Comparison of ENCODE assay signal across 15 cellular contexts in genomic region chr2:235724964-235725603, GRCh38.
DNase-seq lines count a peak whose midpoint lies in the region; ATAC-seq and TF ChIP-seq lines count a peak whose summit lies in the region.
"Had no signal": no experiment of that assay in that cellular context is flagged by ENCODE, and none has a peak within 500 bp of the region (broad histone marks: within the 10 kb centered on the region; RNA-seq: fewer than 3 reads in every experiment).

No MANE protein-coding gene starts in this region.

- no peak overlapping the region for H3K9ac ChIP-seq in smooth muscle cell (ENCODE audit: low read depth)

- H4K20me1 ChIP-seq in smooth muscle cell (ENCODE audit: low read depth), result peaks cover 24% of the 10 kb centered on the region

- H3K4me1 ChIP-seq in body of pancreas (peaks cover 24% of the 10 kb centered on the region), psoas muscle (peaks cover 34% of the 10 kb centered on the region), smooth muscle cell (ENCODE audit: low read depth) (no peaks in the 10 kb centered on the region)

- H3K4me3 ChIP-seq in body of pancreas, result no peak overlapping the region
- no peak overlapping the region for H3K4me3 ChIP-seq in psoas muscle
- no peak overlapping the region for H3K4me3 ChIP-seq in smooth muscle cell
- H3K4me3 ChIP-seq: MG63 had no signal

- no peak overlapping the region for H2AFZ ChIP-seq in smooth muscle cell (ENCODE audit: low read depth)

- ATAC-seq in body of pancreas (peak; percentile 90), left ventricle myocardium superior (peak; percentile 79), psoas muscle (peak; percentile 66 to 88 (median 81)), HG03139 (IDR thresholded peaks at IDR 0.05; ENCODE audit: unreplicated experiment) (no peak)

- TF ChIP-seq CTCF in C4-2B (conservative IDR thresholded peaks at IDR 0.05), result no peak
- no peak for TF ChIP-seq CTCF in body of pancreas (IDR thresholded peaks at IDR 0.05)
- no peak for TF ChIP-seq CTCF in psoas muscle (IDR thresholded peaks at IDR 0.05)
- TF ChIP-seq CTCF in smooth muscle cell (IDR thresholded peaks at IDR 0.05; ENCODE audit: borderline replicate concordance, insufficient read depth, poor library complexity, severe bottlenecking), result no peak

- 36 to 53% methylated on average over 13 of the region's 13 CpGs for WGBS in body of pancreas, 2 donors
- 13 to 19% (median 15%) methylated on average over 13 of the region's 13 CpGs for WGBS in psoas muscle, 3 donors
- WGBS in smooth muscle cell (ENCODE audit: low lambda C conversion rate), result 92% methylated on average over 13 of the region's 13 CpGs

- H3K27me3 ChIP-seq in body of pancreas, result peaks cover 0 to 2% of the 10 kb centered on the region in 2 donors
- H3K27me3 ChIP-seq in psoas muscle (ENCODE audit: insufficient read depth in 3 of 3, low read length in 2 of 3), result no peaks in the 10 kb centered on the region
- H3K27me3 ChIP-seq in smooth muscle cell (ENCODE audit: low read depth), result no peaks in the 10 kb centered on the region
- H3K27me3 ChIP-seq: brain microvascular endothelial cell, MG63 had no signal

- no peak overlapping the region for H3K4me2 ChIP-seq in smooth muscle cell

- H3K27ac ChIP-seq in C4-2B (peak overlapping the region; percentile 40), body of pancreas (peak overlapping the region; percentile 22 to 55 (median 42)), psoas muscle (peak overlapping the region; percentile 46), smooth muscle cell (ENCODE audit: low read depth) (no peak overlapping the region)
- H3K27ac ChIP-seq: brain microvascular endothelial cell had no signal

- no peaks in the 10 kb centered on the region for H3K79me2 ChIP-seq in smooth muscle cell (ENCODE audit: low read depth)

- TF ChIP-seq POLR2A in body of pancreas (IDR thresholded peaks at IDR 0.05), result no peak

- DNase-seq in body of pancreas, result peak; percentile 62 to 78 (median 74)
- peak; percentile 83 for DNase-seq in left ventricle myocardium superior
- peak; percentile 78 to 84 for DNase-seq in psoas muscle
- DNase-seq in smooth muscle cell (lab: John Stamatoyannopoulos, UW; ENCODE audit: unreplicated experiment), result no peak
- DNase-seq in COR-L47 (lab: John Stamatoyannopoulos, UW), result no peak
- DNase-seq in DMS79 (lab: John Stamatoyannopoulos, UW), result no peak
- DNase-seq: activated B cell treated with CpG ODN at 0.5 μM for 24 hours; activated T-cell treated with anti-CD3 and anti-CD28 coated beads, Interleukin-2, amount 50 U/mL, for 48 hours; AML-193; brain microvascular endothelial cell; GF-D8; MG63; NCI-H446 treated with DMSO at 0.1 percent for 48 hours had no signal

- intact Hi-C loops in body of pancreas (cut with DNase I), result no loop called here
- intact Hi-C loops in left ventricle myocardium superior (cut with micrococcal nuclease), result no loop called here
- intact Hi-C loops in psoas muscle (cut with DNase I), result no loop called here

- H3K36me3 ChIP-seq in body of pancreas (replicated peaks in 1 of 2; ENCODE audit: insufficient read depth in 1 of 2, low read depth in 2 of 2) (no peaks in the 10 kb centered on the region), psoas muscle (ENCODE audit: insufficient read depth in 1 of 2, low read depth in 1 of 2) (no peaks in the 10 kb centered on the region), smooth muscle cell (ENCODE audit: low read depth) (no peaks in the 10 kb centered on the region)
- H3K36me3 ChIP-seq: brain microvascular endothelial cell, MG63 had no signal

- H3F3A ChIP-seq in smooth muscle cell (ENCODE audit: low read depth), result no peaks in the 10 kb centered on the region

- no peaks in the 10 kb centered on the region for H3K9me3 ChIP-seq in body of pancreas
- no peaks in the 10 kb centered on the region for H3K9me3 ChIP-seq in psoas muscle
- H3K9me3 ChIP-seq in smooth muscle cell (replicated peaks; ENCODE audit: low read depth), result no peaks in the 10 kb centered on the region
- H3K9me3 ChIP-seq: MG63 had no signal

Comparison
In these comparisons a context has a peak if more than half of its experiments do, and no peak if none do; other contexts are left out.
1. DNase-seq: peak in body of pancreas (4 of 4), left ventricle myocardium superior (single experiment) and psoas muscle (2 of 2); none in smooth muscle cell (single experiment), COR-L47 (single experiment) and DMS79 (single experiment).